In genomic region chr19:3125900-3126524, GRCh38 we compare ENCODE assay signal across 8 cellular contexts. TPM values are rescaled to one million over a fixed set of nuclear protein-coding genes. Genes with fewer than 3 reads are reported as not detected.
A peak's percentile ranks its signal among the peaks of the same experiment; 100 is the strongest.
DNase-seq lines count a peak whose midpoint lies in the region; ATAC-seq, FAIRE-seq and TF ChIP-seq lines count a peak whose summit lies in the region.

No MANE protein-coding gene starts in this region.

- DNase-seq in DMS 273 treated with DMSO at 0.1 percent for 48 hours (lab: John Stamatoyannopoulos, UW) (peak; percentile 20), bronchial epithelial cell (ENCODE audit: low read depth) (peak; percentile 38), lower lobe of right lung (peak; percentile 76), cortex of kidney (lab: John Stamatoyannopoulos, UW) (no peak), Ammon's horn (ENCODE audit: low spot score) (no peak)
- DNase-seq in activated CD4-positive, CD25-positive, alpha-beta regulatory T cell (lab: John Stamatoyannopoulos, UW): peak; percentile 45 to 77 (median 62)
- DNase-seq in stimulated activated CD8-positive, alpha-beta memory T cell treated with anti-CD3 and anti-CD28 coated beads, Interleukin-4, amount 100 ng/mL, for 48 hours: peak; percentile 92

- no peak for FAIRE-seq in bronchial epithelial cell (lab: Jason Lieb, UNC)

- H3F3A ChIP-seq in Loucy (ENCODE audit: low read depth): no peaks in the 10 kb centered on the region

- H3K9ac ChIP-seq in Loucy (ENCODE audit: low read depth, low read length, poor library complexity, severe bottlenecking): no peak overlapping the region

- H4K20me1 ChIP-seq in Loucy (ENCODE audit: insufficient read depth, low read length, poor library complexity, severe bottlenecking): no peaks in the 10 kb centered on the region

- no peak overlapping the region for H2AFZ ChIP-seq in Loucy (ENCODE audit: low read length)

- no peak overlapping the region for H3K27ac ChIP-seq in lower lobe of right lung

- H3K9me3 ChIP-seq in Loucy (ENCODE audit: insufficient read depth, low read depth, low read length) (no peaks in the 10 kb centered on the region), lower lobe of right lung (no peaks in the 10 kb centered on the region)

- H3K4me2 ChIP-seq in Loucy (ENCODE audit: low read depth, low read length, poor library complexity, severe bottlenecking): no peak overlapping the region

- H3K4me3 ChIP-seq in Loucy (ENCODE audit: low read length, poor library complexity, severe bottlenecking): no peak overlapping the region
- H3K4me3 ChIP-seq in bronchial epithelial cell (ENCODE audit: low read depth, low read length): no peak overlapping the region
- H3K4me3 ChIP-seq in lower lobe of right lung: no peak overlapping the region

- no peaks in the 10 kb centered on the region for H3K36me3 ChIP-seq in Loucy (ENCODE audit: insufficient read depth, low read length)
- peaks cover 9% of the 10 kb centered on the region for H3K36me3 ChIP-seq in bronchial epithelial cell (ENCODE audit: control insufficient read depth, insufficient read depth, low read length)
- H3K36me3 ChIP-seq in lower lobe of right lung: peaks cover 13% of the 10 kb centered on the region

- intact Hi-C loops in lower lobe of right lung (cut with DNase I): no loop called here

- no peaks in the 10 kb centered on the region for H3K27me3 ChIP-seq in Loucy (ENCODE audit: insufficient read depth, low read length, poor library complexity, severe bottlenecking)
- H3K27me3 ChIP-seq in bronchial epithelial cell (ENCODE audit: control insufficient read depth, insufficient read depth, low read length): no peaks in the 10 kb centered on the region
- H3K27me3 ChIP-seq in lower lobe of right lung (ENCODE audit: low read depth): no peaks in the 10 kb centered on the region

- TF ChIP-seq CTCF in Loucy (conservative IDR thresholded peaks at IDR 0.05; ENCODE audit: low read length) (peak; percentile 79), bronchial epithelial cell (IDR thresholded peaks at IDR 0.05; ENCODE audit: insufficient read depth, low read length, severe bottlenecking) (peak; percentile 80), lower lobe of right lung (IDR thresholded peaks at IDR 0.05) (peak; percentile 75)

- peaks cover 19% of the 10 kb centered on the region for H3K4me1 ChIP-seq in Loucy (ENCODE audit: insufficient read depth, low read length, poor library complexity, severe bottlenecking)
- peaks cover 6% of the 10 kb centered on the region for H3K4me1 ChIP-seq in lower lobe of right lung

- H3K9me2 ChIP-seq in Loucy (replicated peaks; ENCODE audit: low read depth, low read length): no peaks in the 10 kb centered on the region

- H3K79me2 ChIP-seq in Loucy (ENCODE audit: insufficient read depth, low read length): peaks cover 13% of the 10 kb centered on the region

- peak; percentile 85 to 86 for ATAC-seq in lower lobe of right lung

RNA-seq across cellular contexts. Expression of gene GNA15, which starts 9.8 kb away (rescaled TPM):
- total RNA-seq in bronchial epithelial cell (85.0 and 106 TPM in 2 replicates), lower lobe of right lung (24.2 TPM)

RNA-seq across cellular contexts. Expression of gene GNA11, which starts 31.9 kb away (rescaled TPM):
- total RNA-seq in bronchial epithelial cell: 47.9 and 48.1 TPM in 2 replicates
- 60.6 TPM for total RNA-seq in lower lobe of right lung

RNA-seq across cellular contexts. Expression of gene S1PR4, which starts 52.6 kb away (rescaled TPM):
- total RNA-seq in bronchial epithelial cell (0.26 and 0.90 TPM in 2 replicates), lower lobe of right lung (35.7 TPM)

RNA-seq across cellular contexts. Expression of gene NCLN, which starts 59.7 kb away (rescaled TPM):
- total RNA-seq in bronchial epithelial cell (37.9 and 41.6 TPM in 2 replicates), lower lobe of right lung (68.8 TPM)

Comparison
In these comparisons a context has a peak if more than half of its experiments do, and no peak if none do; other contexts are left out.
1. DNase-seq: peak in DMS 273 treated with DMSO at 0.1 percent for 48 hours (single experiment), activated CD4-positive, CD25-positive, alpha-beta regulatory T cell (4 of 4), bronchial epithelial cell (single experiment), lower lobe of right lung (single experiment) and stimulated activated CD8-positive, alpha-beta memory T cell treated with anti-CD3 and anti-CD28 coated beads, Interleukin-4, amount 100 ng/mL, for 48 hours (single experiment); none in cortex of kidney (single experiment) and Ammon's horn (single experiment).
2. RNA of gene S1PR4, which starts 52.6 kb away (total RNA-seq): 35.7 TPM in lower lobe of right lung (single experiment); 0.26 to 0.90 TPM in bronchial epithelial cell; every median in the first group is over 10 times any median in the second.
3. Peak in every context shown above with its lines, with median percentiles within 50 percentile points of each other: CTCF ChIP-seq.